Comparison of ENCODE assay signal across 29 cellular contexts in genomic region chr11:12880327-12880726, GRCh38.
"Had no signal": no experiment of that assay in that cellular context is flagged by ENCODE, and none has a peak within 500 bp of the region (broad histone marks: within the 10 kb centered on the region; RNA-seq: fewer than 3 reads in every experiment).

No MANE protein-coding gene starts in this region.

- H3K27me3 Mint-ChIP-seq: activated CD4-positive, alpha-beta memory T cell treated with anti-CD3 and anti-CD28 coated beads for 36 hours had no signal

- H3K27ac Mint-ChIP-seq: activated CD4-positive, alpha-beta memory T cell treated with anti-CD3 and anti-CD28 coated beads for 36 hours; activated CD4-positive, alpha-beta T cell treated with anti-CD3 and anti-CD28 coated beads for 36 hours; activated CD4-positive, alpha-beta T cell treated with anti-CD3 and anti-CD28 coated beads, Interleukin-2, amount 10 ng/mL, durations not matched to agents 24 days and 14 days; activated CD8-positive, alpha-beta memory T cell treated with anti-CD3 and anti-CD28 coated beads, Interleukin-2, amount 10 ng/mL, durations not matched to agents 7 days and 5 days; activated CD8-positive, alpha-beta T cell treated with anti-CD3 and anti-CD28 coated beads, Interleukin-2, amount 10 ng/mL, durations not matched to agents 7 days and 5 days; activated naive CD8-positive, alpha-beta T cell; activated T-cell treated with anti-CD3 and anti-CD28 coated beads, Interleukin-2, amount 50 U/mL, for 72 hours; effector memory CD8-positive, alpha-beta T cell; T-cell; T-helper 1 cell treated with Interleukin-12 subunit alpha and Interleukin-12 subunit beta and Interleukin-4 antibody, amounts not matched to agents 30 μg/mL and 1 μg/mL, for 36 hours; T-helper 2 cell treated with Interferon-gamma antibody and Interleukin-4, amounts not matched to agents 5 μg/mL and 100 μg/mL, for 36 hours had no signal

- H3K4me1 Mint-ChIP-seq: activated CD4-positive, alpha-beta T cell treated with anti-CD3 and anti-CD28 coated beads for 36 hours; activated CD4-positive, alpha-beta T cell treated with anti-CD3 and anti-CD28 coated beads, Interleukin-2, amount 10 ng/mL, durations not matched to agents 24 days and 14 days; activated CD8-positive, alpha-beta memory T cell treated with anti-CD3 and anti-CD28 coated beads, Interleukin-2, amount 10 ng/mL, durations not matched to agents 7 days and 5 days; T-cell had no signal

- ATAC-seq: activated CD4-positive, alpha-beta T cell treated with anti-CD3 and anti-CD28 coated beads for 36 hours; activated CD8-positive, alpha-beta memory T cell treated with anti-CD3 and anti-CD28 coated beads, Interleukin-2, amount 10 ng/mL, durations not matched to agents 7 days and 5 days; activated CD8-positive, alpha-beta T cell treated with anti-CD3 and anti-CD28 coated beads, Interleukin-2, amount 10 ng/mL, durations not matched to agents 7 days and 5 days; activated T-cell treated with anti-CD3 and anti-CD28 coated beads, Interleukin-2, amount 50 U/mL, for 72 hours; effector memory CD8-positive, alpha-beta T cell; esophagus mucosa; T-cell had no signal

- H3K36me3 Mint-ChIP-seq: activated CD4-positive, alpha-beta memory T cell treated with anti-CD3 and anti-CD28 coated beads for 36 hours; activated CD8-positive, alpha-beta memory T cell treated with anti-CD3 and anti-CD28 coated beads, Interleukin-2, amount 10 ng/mL, durations not matched to agents 7 days and 5 days; activated naive CD8-positive, alpha-beta T cell; T-cell had no signal

- H3K4me3 Mint-ChIP-seq: activated CD4-positive, alpha-beta memory T cell treated with anti-CD3 and anti-CD28 coated beads for 36 hours; activated CD4-positive, alpha-beta T cell treated with anti-CD3 and anti-CD28 coated beads for 36 hours; activated CD4-positive, alpha-beta T cell treated with anti-CD3 and anti-CD28 coated beads, Interleukin-2, amount 10 ng/mL, durations not matched to agents 24 days and 14 days; activated CD8-positive, alpha-beta memory T cell treated with anti-CD3 and anti-CD28 coated beads, Interleukin-2, amount 10 ng/mL, durations not matched to agents 7 days and 5 days; activated CD8-positive, alpha-beta T cell treated with anti-CD3 and anti-CD28 coated beads, Interleukin-2, amount 10 ng/mL, durations not matched to agents 7 days and 5 days; activated naive CD8-positive, alpha-beta T cell; activated T-cell treated with anti-CD3 and anti-CD28 coated beads, Interleukin-2, amount 50 U/mL, for 72 hours; effector memory CD8-positive, alpha-beta T cell; T-cell; T-helper 1 cell treated with Interleukin-12 subunit alpha and Interleukin-12 subunit beta and Interleukin-4 antibody, amounts not matched to agents 30 μg/mL and 1 μg/mL, for 36 hours; T-helper 2 cell treated with Interferon-gamma antibody and Interleukin-4, amounts not matched to agents 5 μg/mL and 100 μg/mL, for 36 hours had no signal

- DNase-seq: activated CD4-positive, alpha-beta memory T cell treated with anti-CD3 and anti-CD28 coated beads for 36 hours; activated CD4-positive, alpha-beta T cell treated with anti-CD3 and anti-CD28 coated beads for 36 hours; activated CD4-positive, alpha-beta T cell treated with anti-CD3 and anti-CD28 coated beads, Interleukin-2, amount 10 ng/mL, durations not matched to agents 24 days and 14 days; activated CD4-positive, CD25-positive, alpha-beta regulatory T cell; activated CD4-positive, CD25-positive, alpha-beta regulatory T cell treated with anti-CD3 and anti-CD28 coated beads, Interleukin-2, amount 50 U/mL, for 72 hours; activated CD8-positive, alpha-beta memory T cell treated with anti-CD3 and anti-CD28 coated beads, Interleukin-2, amount 10 ng/mL, durations not matched to agents 7 days and 5 days; activated CD8-positive, alpha-beta memory T cell treated with anti-CD3 and anti-CD28 coated beads, Interleukin-2, amount 50 U/mL, for 4 hours; activated CD8-positive, alpha-beta T cell treated with anti-CD3 and anti-CD28 coated beads, Interleukin-2, amount 10 ng/mL, durations not matched to agents 7 days and 5 days; activated gamma-delta T cell; activated naive CD4-positive, alpha-beta T cell; activated naive CD4-positive, alpha-beta T cell treated with anti-CD3 and anti-CD28 coated beads, Interleukin-2, amount 50 U/mL, for 16 hours; activated T-cell treated with anti-CD3 and anti-CD28 coated beads, Interleukin-2, amount 50 U/mL, for 1 hour; activated T-cell treated with anti-CD3 and anti-CD28 coated beads, Interleukin-2, amount 50 U/mL, for 72 hours; amniotic stem cell; anterior cingulate cortex; brain microvascular endothelial cell; cortex of kidney; dermis blood vessel endothelial cell; effector CD4-positive, alpha-beta T cell; effector memory CD8-positive, alpha-beta T cell; foreskin fibroblast; SW 1271; T-cell; T1000; WERI-Rb-1 had no signal

- H3K27me3 ChIP-seq: brain microvascular endothelial cell had no signal

- H3K27ac ChIP-seq: brain microvascular endothelial cell, WERI-Rb-1 had no signal

- H3K9me3 Mint-ChIP-seq: activated CD4-positive, alpha-beta memory T cell treated with anti-CD3 and anti-CD28 coated beads for 36 hours; activated CD4-positive, alpha-beta T cell treated with anti-CD3 and anti-CD28 coated beads, Interleukin-2, amount 10 ng/mL, durations not matched to agents 24 days and 14 days; activated T-cell treated with anti-CD3 and anti-CD28 coated beads, Interleukin-2, amount 50 U/mL, for 72 hours; effector memory CD8-positive, alpha-beta T cell; T-cell; T-helper 1 cell treated with Interleukin-12 subunit alpha and Interleukin-12 subunit beta and Interleukin-4 antibody, amounts not matched to agents 30 μg/mL and 1 μg/mL, for 36 hours; T-helper 2 cell treated with Interferon-gamma antibody and Interleukin-4, amounts not matched to agents 5 μg/mL and 100 μg/mL, for 36 hours had no signal
